In genomic region chr20:10171864-10172751, GRCh38 we compare ENCODE assay signal across 8 cellular contexts. TPM values are rescaled to one million over a fixed set of nuclear protein-coding genes. Genes with fewer than 3 reads are reported as not detected.
DNase-seq lines count a peak whose midpoint lies in the region; ATAC-seq and TF ChIP-seq lines count a peak whose summit lies in the region.

No MANE protein-coding gene starts in this region.

- peaks cover 0 to 3% of the 10 kb centered on the region in 2 donors for H3K9me3 Mint-ChIP-seq in activated T-cell treated with anti-CD3 and anti-CD28 coated beads, Interleukin-2, amount 50 U/mL, for 72 hours

- ATAC-seq in activated T-cell treated with anti-CD3 and anti-CD28 coated beads, Interleukin-2, amount 50 U/mL, for 72 hours (replicated peaks in 1 of 2) = peak; percentile 95 to 97
- ATAC-seq in HG03196 (IDR thresholded peaks at IDR 0.05; ENCODE audit: unreplicated experiment) (no peak), GM18867 (IDR thresholded peaks at IDR 0.05; ENCODE audit: unreplicated experiment) (no peak)

- peaks cover 0 to 4% of the 10 kb centered on the region in 2 donors for H3K36me3 Mint-ChIP-seq in activated T-cell treated with anti-CD3 and anti-CD28 coated beads, Interleukin-2, amount 50 U/mL, for 72 hours (ENCODE audit: insufficient read depth in 2 of 2)

- peaks cover 5% of the 10 kb centered on the region for H3K4me1 Mint-ChIP-seq in activated T-cell treated with anti-CD3 and anti-CD28 coated beads, Interleukin-2, amount 50 U/mL, for 72 hours (ENCODE audit: low read depth)

- DNase-seq in GM13976 (ENCODE audit: low spot score) = peak; percentile 24
- DNase-seq in NCI-H2171 treated with DMSO at 0.1 percent for 48 hours (lab: John Stamatoyannopoulos, UW) = peak; percentile 97
- DNase-seq in activated T-cell treated with anti-CD3 and anti-CD28 coated beads, Interleukin-2, amount 50 U/mL, for 72 hours = peak; percentile 54 to 67
- peak; percentile 45 for DNase-seq in glomerular visceral epithelial cell (ENCODE audit: extremely low spot score)
- DNase-seq in nucleus accumbens (lab: John Stamatoyannopoulos, UW) = peak in 51 of 56 donors; percentile 4 to 81 (median 56)
- peak; percentile 60 for DNase-seq in ureter (ENCODE audit: low spot score)

- in situ Hi-C loops in GM13976 (cut with MboI; ENCODE audit: low sequenced_read_pairs, unreplicated experiment) = no loop called here

- peak overlapping the region; percentile 81 to 87 for H3K4me3 Mint-ChIP-seq in activated T-cell treated with anti-CD3 and anti-CD28 coated beads, Interleukin-2, amount 50 U/mL, for 72 hours

- H3K27ac Mint-ChIP-seq in activated T-cell treated with anti-CD3 and anti-CD28 coated beads, Interleukin-2, amount 50 U/mL, for 72 hours = no peak overlapping the region

- TF ChIP-seq CTCF in GM13976 (IDR thresholded peaks at IDR 0.05; ENCODE audit: borderline replicate concordance, control extremely low read depth, extremely low read depth, insufficient read depth, missing control alignments) = no peak

- H3K27me3 Mint-ChIP-seq in activated T-cell treated with anti-CD3 and anti-CD28 coated beads, Interleukin-2, amount 50 U/mL, for 72 hours (ENCODE audit: low read depth) = peaks cover 39% of the 10 kb centered on the region

RNA-seq across cellular contexts. Expression of gene SNAP25, which starts 46.5 kb away (rescaled TPM):
- 1 to 10 TPM; 5.6 to 6.9 TPM for total RNA-seq in activated T-cell treated with anti-CD3 and anti-CD28 coated beads, Interleukin-2, amount 50 U/mL, for 72 hours
- total RNA-seq in ureter = 16.3 TPM

Comparison
In these comparisons a context has a peak if more than half of its experiments do, and no peak if none do; other contexts are left out.
1. DNase-seq: peak in every context shown above with its lines; median percentile 97 in NCI-H2171 treated with DMSO at 0.1 percent for 48 hours; 60 in activated T-cell treated with anti-CD3 and anti-CD28 coated beads, Interleukin-2, amount 50 U/mL, for 72 hours; 60 in ureter; 56 in nucleus accumbens; 45 in glomerular visceral epithelial cell; 24 in GM13976.
2. ATAC-seq: peak in activated T-cell treated with anti-CD3 and anti-CD28 coated beads, Interleukin-2, amount 50 U/mL, for 72 hours (2 of 2); none in HG03196 (single experiment) and GM18867 (single experiment).